In genomic region chr11:126467046-126467370, GRCh38 we compare ENCODE assay signal across 24 cellular contexts.
"Had no signal": no experiment of that assay in that cellular context is flagged by ENCODE, and none has a peak within 500 bp of the region (broad histone marks: within the 10 kb centered on the region; RNA-seq: fewer than 3 reads in every experiment).

No MANE protein-coding gene starts in this region.

- H3K9me3 Mint-ChIP-seq: activated B cell treated with CpG ODN at 0.5 μM for 24 hours; activated naive CD8-positive, alpha-beta T cell treated with anti-CD3 and anti-CD28 coated beads, Interleukin-2, amount 10 ng/mL, durations not matched to agents 7 days and 5 days; activated T-cell treated with anti-CD3 and anti-CD28 coated beads, Interleukin-2, amount 50 U/mL, for 4 hours; effector memory CD8-positive, alpha-beta T cell had no signal

- DNase-seq: activated B cell treated with CpG ODN at 0.5 μM for 24 hours; activated CD4-positive, alpha-beta T cell treated with anti-CD3 and anti-CD28 coated beads for 36 hours; activated CD4-positive, alpha-beta T cell treated with anti-CD3 and anti-CD28 coated beads, Interleukin-2, amount 50 U/mL, for 4 hours; activated CD8-positive, alpha-beta memory T cell treated with anti-CD3 and anti-CD28 coated beads, Interleukin-2, amount 50 U/mL, for 48 hours; activated naive CD4-positive, alpha-beta T cell; activated naive CD8-positive, alpha-beta T cell treated with anti-CD3 and anti-CD28 coated beads, Interleukin-2, amount 10 ng/mL, durations not matched to agents 7 days and 5 days; activated T-cell treated with anti-CD3 and anti-CD28 coated beads, Interleukin-2, amount 50 U/mL, for 4 hours; amniotic stem cell; colonic mucosa; dorsolateral prefrontal cortex; effector memory CD8-positive, alpha-beta T cell; foreskin melanocyte; kidney; occipital lobe; sigmoid colon; stimulated activated CD4-positive, alpha-beta T cell treated with anti-CD3 and anti-CD28 coated beads, Interleukin-2, amount 100 ng/mL, for 48 hours; stimulated activated naive CD4-positive, alpha-beta T cell treated with Interleukin-2 at 50 U/mL for 16 hours; T1000; thyroid gland had no signal

- H3K27me3 Mint-ChIP-seq: activated B cell treated with CpG ODN at 0.5 μM for 24 hours, naive B cell had no signal

- H3K9me3 ChIP-seq: colonic mucosa, sigmoid colon, thyroid gland had no signal

- H3K4me3 Mint-ChIP-seq: activated CD4-positive, alpha-beta T cell treated with anti-CD3 and anti-CD28 coated beads for 36 hours; activated naive CD8-positive, alpha-beta T cell treated with anti-CD3 and anti-CD28 coated beads, Interleukin-2, amount 10 ng/mL, durations not matched to agents 7 days and 5 days; activated T-cell treated with anti-CD3 and anti-CD28 coated beads, Interleukin-2, amount 50 U/mL, for 4 hours had no signal

- H3K36me3 Mint-ChIP-seq: activated naive CD8-positive, alpha-beta T cell treated with anti-CD3 and anti-CD28 coated beads, Interleukin-2, amount 10 ng/mL, durations not matched to agents 7 days and 5 days; naive B cell had no signal

- H3K27me3 ChIP-seq: colonic mucosa, dorsolateral prefrontal cortex, sigmoid colon, thyroid gland had no signal

- H3K36me3 ChIP-seq: colonic mucosa, sigmoid colon, thyroid gland had no signal

- H3K4me2 ChIP-seq: smooth muscle cell had no signal

- H3K4me3 ChIP-seq: colonic mucosa, dorsolateral prefrontal cortex, lung, sigmoid colon, smooth muscle cell, thyroid gland had no signal

- H3K4me1 ChIP-seq: colonic mucosa had no signal

- H3K27ac ChIP-seq: colonic mucosa, sigmoid colon, thyroid gland had no signal

- ATAC-seq: activated CD4-positive, alpha-beta T cell treated with anti-CD3 and anti-CD28 coated beads for 36 hours; activated T-cell treated with anti-CD3 and anti-CD28 coated beads, Interleukin-2, amount 50 U/mL, for 4 hours; effector memory CD8-positive, alpha-beta T cell; esophagus mucosa had no signal

- H3K27ac Mint-ChIP-seq: activated B cell treated with CpG ODN at 0.5 μM for 24 hours; activated CD4-positive, alpha-beta T cell treated with anti-CD3 and anti-CD28 coated beads for 36 hours; activated T-helper 2 cell treated with anti-CD3 and anti-CD28 coated beads, Interferon-gamma antibody, Interleukin-2, Interleukin-4, amounts not matched to agents 10 μg/mL and 5 μg/mL and 100 μg/mL, durations not matched to agents 14 hours and 24 hours and 36 hours had no signal
